1 cellular context compared by ENCODE assay signal in the genomic region with DNA sequence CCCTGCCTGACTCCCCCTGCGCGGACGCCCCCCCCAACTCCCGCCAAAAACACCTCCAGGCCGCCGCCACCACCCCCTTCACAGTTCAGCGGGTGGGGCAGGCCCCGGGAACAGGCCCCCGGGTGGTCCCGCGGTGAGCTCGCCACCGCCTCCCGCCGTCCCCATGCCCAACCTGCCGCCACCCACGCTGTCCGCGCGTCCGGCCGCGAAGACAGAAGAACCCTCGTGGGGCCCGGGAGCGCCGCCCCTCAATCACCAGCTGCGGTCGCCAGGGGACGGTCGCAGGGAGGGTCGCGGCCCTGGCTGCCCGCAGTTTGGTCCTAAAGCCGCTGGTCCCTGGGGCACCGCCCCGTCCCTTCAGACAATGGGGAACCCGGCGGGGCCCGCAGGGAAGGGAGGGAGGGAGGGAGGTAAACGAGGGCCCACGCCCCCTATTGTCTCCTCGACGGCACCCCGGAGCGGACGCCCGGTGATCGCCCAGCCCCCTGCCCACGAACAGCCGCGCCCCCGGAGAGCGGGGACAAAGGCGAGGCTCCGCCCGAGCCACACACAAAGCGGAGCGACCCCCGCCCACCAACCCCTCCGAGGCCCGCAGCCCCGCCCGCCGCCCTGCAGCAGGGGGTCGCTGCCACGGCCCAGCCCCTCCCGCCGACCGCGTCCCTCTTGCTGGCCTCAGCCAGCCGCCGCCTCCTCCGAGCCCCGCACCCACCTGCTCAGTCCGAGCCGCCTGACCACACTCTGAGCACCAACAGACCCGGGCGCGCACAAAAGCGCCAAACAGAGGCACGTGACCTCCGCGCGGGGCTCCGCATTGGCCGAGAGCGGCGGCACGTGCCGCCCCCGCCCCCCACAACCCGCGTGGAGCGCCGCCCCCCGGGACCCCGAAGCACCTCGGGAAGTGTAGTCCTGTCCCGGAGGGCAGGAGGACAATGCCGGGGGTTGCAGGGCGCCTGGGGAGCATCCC.
TF ChIP-seq lines count a peak whose summit lies in the region.

A gene (minus strand): TSS at position 740 of the 964 bp plus-strand sequence. CDS start 1,743 bp downstream, outside the sequence.

TF ChIP-seq in IMR-90, 13 proteins besides CTCF, POLR2A, EP300 and RAD21:
- TF ChIP-seq RFX5 (IDR thresholded peaks at IDR 0.05; ENCODE audit: low read depth, low read length) = no peak
- 0 out of 2 replicates have a peak, but pooled peaks have one; percentile 50 for TF ChIP-seq CHD1 (IDR thresholded peaks at IDR 0.05; ENCODE audit: low read depth, low read length)
- TF ChIP-seq CEBPB (IDR thresholded peaks at IDR 0.05; ENCODE audit: low read depth, low read length) = no peak
- TF ChIP-seq, protein P1, sequence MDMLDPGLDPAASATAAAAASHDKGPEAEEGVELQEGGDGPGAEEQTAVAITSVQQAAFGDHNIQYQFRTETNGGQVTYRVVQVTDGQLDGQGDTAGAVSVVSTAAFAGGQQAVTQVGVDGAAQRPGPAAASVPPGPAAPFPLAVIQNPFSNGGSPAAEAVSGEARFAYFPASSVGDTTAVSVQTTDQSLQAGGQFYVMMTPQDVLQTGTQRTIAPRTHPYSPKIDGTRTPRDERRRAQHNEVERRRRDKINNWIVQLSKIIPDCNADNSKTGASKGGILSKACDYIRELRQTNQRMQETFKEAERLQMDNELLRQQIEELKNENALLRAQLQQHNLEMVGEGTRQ (IDR thresholded peaks at IDR 0.05; ENCODE audit: low read depth, low read length) = peak; percentile 99
- peak; percentile 74; the same call in 1 of the 2 replicates for TF ChIP-seq MAZ (IDR thresholded peaks at IDR 0.05; ENCODE audit: borderline replicate concordance, low read depth, low read length)
- peak; percentile 100 for TF ChIP-seq BHLHE40 (IDR thresholded peaks at IDR 0.05; ENCODE audit: low read depth, low read length)
- TF ChIP-seq, protein P2, sequence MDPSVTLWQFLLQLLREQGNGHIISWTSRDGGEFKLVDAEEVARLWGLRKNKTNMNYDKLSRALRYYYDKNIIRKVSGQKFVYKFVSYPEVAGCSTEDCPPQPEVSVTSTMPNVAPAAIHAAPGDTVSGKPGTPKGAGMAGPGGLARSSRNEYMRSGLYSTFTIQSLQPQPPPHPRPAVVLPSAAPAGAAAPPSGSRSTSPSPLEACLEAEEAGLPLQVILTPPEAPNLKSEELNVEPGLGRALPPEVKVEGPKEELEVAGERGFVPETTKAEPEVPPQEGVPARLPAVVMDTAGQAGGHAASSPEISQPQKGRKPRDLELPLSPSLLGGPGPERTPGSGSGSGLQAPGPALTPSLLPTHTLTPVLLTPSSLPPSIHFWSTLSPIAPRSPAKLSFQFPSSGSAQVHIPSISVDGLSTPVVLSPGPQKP (IDR thresholded peaks at IDR 0.05; ENCODE audit: borderline replicate concordance, low read depth, low read length) = no peak
- TF ChIP-seq FOS (IDR thresholded peaks at IDR 0.05; ENCODE audit: low read depth, low read length) = peak; percentile 53; the same call in 1 of the 2 replicates
- peak; percentile 66; the same call in 1 of the 2 replicates for TF ChIP-seq MXI1 (IDR thresholded peaks at IDR 0.05; ENCODE audit: borderline replicate concordance, low read depth, low read length)
TF ChIP-seq in IMR-90: peak in this region for 6.
